In the genomic region with DNA sequence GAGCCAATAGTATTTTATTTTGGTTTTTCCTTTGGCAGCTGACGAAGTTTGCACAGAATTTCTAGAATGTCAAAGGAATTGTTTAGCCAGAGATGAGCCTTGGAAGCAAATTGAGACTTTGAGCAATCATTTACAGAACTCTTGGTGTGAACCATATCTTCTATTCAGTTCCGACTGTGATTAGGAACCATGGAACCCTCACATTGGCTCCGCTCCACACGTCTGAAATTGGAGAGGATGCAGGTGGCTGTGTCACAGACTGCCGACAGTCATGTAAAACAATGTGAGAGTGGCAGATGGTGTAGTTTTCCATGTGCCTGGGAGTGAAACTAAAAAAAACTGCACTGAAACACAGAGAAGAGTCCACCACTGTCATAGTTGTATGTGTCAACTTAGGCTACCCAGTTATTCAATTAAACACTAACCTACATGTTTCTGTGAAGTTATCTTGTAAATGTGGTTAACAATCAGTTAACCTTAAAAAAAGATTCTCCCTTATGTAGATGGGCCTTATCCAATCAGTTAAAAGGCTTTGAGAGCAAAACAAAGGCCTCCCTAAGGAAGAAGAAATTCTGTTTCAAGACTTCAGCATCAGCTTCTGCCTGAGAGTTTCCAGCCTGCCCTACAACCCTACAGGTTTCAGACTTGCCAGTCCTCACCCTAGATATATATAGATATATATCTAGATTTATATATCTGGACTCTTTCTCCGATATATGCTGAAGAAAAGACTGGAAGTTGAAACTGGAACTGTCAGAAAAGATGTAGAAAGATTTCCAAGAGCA, we compare ENCODE assay signal across 13 cellular contexts. TPM values are rescaled to one million over a fixed set of nuclear protein-coding genes. Genes with fewer than 3 reads are reported as not detected.
DNase-seq lines count a peak whose midpoint lies in the region; ATAC-seq, FAIRE-seq and TF ChIP-seq lines count a peak whose summit lies in the region.
"Had no signal": no experiment of that assay in that cellular context is flagged by ENCODE, and none has a peak within 500 bp of the region (broad histone marks: within the 10 kb centered on the region; RNA-seq: fewer than 3 reads in every experiment).

No MANE protein-coding gene starts in this region.

- TF ChIP-seq CTCF in A673 (conservative IDR thresholded peaks at IDR 0.05; ENCODE audit: low read depth, low read length) (no peak), DOHH2 (IDR thresholded peaks at IDR 0.05; ENCODE audit: low read depth, low read length, poor library complexity, severe bottlenecking) (no peak), endothelial cell of umbilical vein (IDR thresholded peaks at IDR 0.05; ENCODE audit: extremely low read depth in 1 of 2, insufficient read depth in 1 of 2, low read depth in 1 of 2, low read length in 2 of 2) (no peak)

- H3K9me3 ChIP-seq in A673 (ENCODE audit: low read depth, low read length, poor library complexity, severe bottlenecking), result no peaks in the 10 kb centered on the region
- H3K9me3 ChIP-seq in DOHH2 (ENCODE audit: control insufficient read depth, insufficient read depth, low read length), result no peaks in the 10 kb centered on the region
- no peaks in the 10 kb centered on the region for H3K9me3 ChIP-seq in endothelial cell of umbilical vein (replicated peaks; ENCODE audit: control insufficient read depth, insufficient read depth, low read length)
- H3K9me3 ChIP-seq: neutrophil had no signal

- peaks cover 32% of the 10 kb centered on the region for H3F3A ChIP-seq in DOHH2 (ENCODE audit: control insufficient read depth, insufficient read depth)

- no peak for ATAC-seq in GM21786 (IDR thresholded peaks at IDR 0.05; ENCODE audit: unreplicated experiment)
- ATAC-seq in HG03196 (IDR thresholded peaks at IDR 0.05; ENCODE audit: unreplicated experiment), result no peak
- ATAC-seq in left ventricle myocardium superior, result no peak
- ATAC-seq in HG03280 (IDR thresholded peaks at IDR 0.05; ENCODE audit: unreplicated experiment), result no peak
- ATAC-seq: CD8-positive, alpha-beta T cell had no signal

- CTCF ChIA-PET in A673 (lab: Charles Lee) (interaction anchor here (0.6 to 1.2 kb wide), 2 partner anchors 133 to 193 kb away, joined by 4 to 15 read pairs; no protein-coding TSS in a partner anchor), endothelial cell of umbilical vein (lab: Charles Lee) (no interaction called here)

- H3K27me3 ChIP-seq in A673 (replicated peaks; ENCODE audit: insufficient read depth, low read depth, low read length, poor library complexity) (no peaks in the 10 kb centered on the region), DOHH2 (ENCODE audit: control insufficient read depth, low read length) (no peaks in the 10 kb centered on the region), endothelial cell of umbilical vein (ENCODE audit: control insufficient read depth in 2 of 2, insufficient read depth in 2 of 2, low read length in 2 of 2) (no peaks in the 10 kb centered on the region)

- BruUV-seq in A673 (replicated peaks; lab: Mats Ljungman, UMichigan) (no TSS peak), endothelial cell of umbilical vein (replicated peaks; lab: Mats Ljungman, UMichigan) (no TSS peak)

- no peak overlapping the region for H3K4me3 ChIP-seq in A673 (ENCODE audit: low read depth, low read length, poor library complexity, severe bottlenecking)
- H3K4me3 ChIP-seq in DOHH2 (ENCODE audit: low read length), result peak overlapping the region; percentile 32
- H3K4me3 ChIP-seq in endothelial cell of umbilical vein (replicated peaks in 1 of 3; ENCODE audit: insufficient read depth in 1 of 3, low read depth in 1 of 3, low read length in 3 of 3), result no peak overlapping the region

- peak; percentile 21 for DNase-seq in A673 (ENCODE audit: low spot score)
- peak; percentile 88 for DNase-seq in NCI-H82 (lab: John Stamatoyannopoulos, UW)
- no peak for DNase-seq in endothelial cell of umbilical vein (ENCODE audit: low read depth, low spot score)
- no peak for DNase-seq in left ventricle myocardium superior
- DNase-seq: CD8-positive, alpha-beta T cell; stimulated activated CD4-positive, alpha-beta T cell treated with anti-CD3 and anti-CD28 coated beads, Interleukin-2, amount 100 ng/mL, for 48 hours had no signal

- TF ChIP-seq POLR2A in endothelial cell of umbilical vein (IDR thresholded peaks at IDR 0.05; ENCODE audit: low read depth, low read length), result no peak

- H3K9me1 ChIP-seq in endothelial cell of umbilical vein (replicated peaks; ENCODE audit: control insufficient read depth, extremely low read depth, insufficient read depth, low read length), result no peaks in the 10 kb centered on the region

- POLR2A ChIA-PET in A673 (lab: Charles Lee; ENCODE audit: low non-redundant PET), result no interaction called here
- POLR2A ChIA-PET in endothelial cell of umbilical vein (lab: Charles Lee), result no interaction called here

- FAIRE-seq in endothelial cell of umbilical vein (lab: Jason Lieb, UNC), result no peak

- H3K9ac ChIP-seq in endothelial cell of umbilical vein (replicated peaks; ENCODE audit: extremely low read depth, insufficient read depth, low read length), result no peak overlapping the region

- H3K9me2 ChIP-seq in DOHH2 (replicated peaks; ENCODE audit: control insufficient read depth, low read length), result no peaks in the 10 kb centered on the region

- H3K79me2 ChIP-seq in DOHH2 (ENCODE audit: control insufficient read depth, low read length), result peaks cover 17% of the 10 kb centered on the region
- peaks cover 15% of the 10 kb centered on the region for H3K79me2 ChIP-seq in endothelial cell of umbilical vein (ENCODE audit: control insufficient read depth, insufficient read depth, low read length)

- no peaks in the 10 kb centered on the region for H4K20me1 ChIP-seq in DOHH2 (ENCODE audit: control insufficient read depth, insufficient read depth, low read depth, low read length)
- no peaks in the 10 kb centered on the region for H4K20me1 ChIP-seq in endothelial cell of umbilical vein (replicated peaks; ENCODE audit: control insufficient read depth, extremely low read depth, insufficient read depth, low read length)

- peak overlapping the region; percentile 52 for H3K4me2 ChIP-seq in DOHH2 (ENCODE audit: low read length)
- H3K4me2 ChIP-seq in endothelial cell of umbilical vein (ENCODE audit: insufficient read depth, low read length), result no peak overlapping the region

- H3K36me3 ChIP-seq in A673 (ENCODE audit: insufficient read depth, low read length, poor library complexity, severe bottlenecking) (no peaks in the 10 kb centered on the region), DOHH2 (ENCODE audit: control insufficient read depth, low read length) (peaks cover 7% of the 10 kb centered on the region), endothelial cell of umbilical vein (ENCODE audit: control insufficient read depth in 2 of 2, extremely low read depth in 1 of 2, insufficient read depth in 2 of 2, low read length in 2 of 2) (no peaks in the 10 kb centered on the region)
- H3K36me3 ChIP-seq: neutrophil had no signal

- H3K4me1 ChIP-seq in A673 (ENCODE audit: insufficient read depth, low read length, poor library complexity, severe bottlenecking) (peaks cover 32% of the 10 kb centered on the region), DOHH2 (ENCODE audit: control insufficient read depth, low read length) (peaks cover 55% of the 10 kb centered on the region), endothelial cell of umbilical vein (ENCODE audit: control insufficient read depth, extremely low read depth, insufficient read depth, low read length) (peaks cover 21% of the 10 kb centered on the region)

- peak overlapping the region; percentile 43 for H3K27ac ChIP-seq in A673 (ENCODE audit: low read depth, low read length, poor library complexity, severe bottlenecking)
- no peak overlapping the region for H3K27ac ChIP-seq in DOHH2 (ENCODE audit: low read depth, low read length)
- no peak overlapping the region for H3K27ac ChIP-seq in endothelial cell of umbilical vein (ENCODE audit: insufficient read depth, low read depth, low read length)
- H3K27ac ChIP-seq: neutrophil had no signal

- dilution Hi-C loops in endothelial cell of umbilical vein (cut with MboI; ENCODE audit: extremely low pct_ligation_motif_present, low sequenced_read_pairs), result loop anchor here (25.0 kb wide), 1 partner anchor 198 kb away; no protein-coding TSS in a partner anchor

- peak overlapping the region; percentile 8 for H2AFZ ChIP-seq in endothelial cell of umbilical vein (ENCODE audit: low read depth, low read length)

- intact Hi-C loops in A673 (cut with micrococcal nuclease; ENCODE audit: unreplicated experiment), result loop anchor here (5.0 kb wide), 1 partner anchor 203 kb away; no protein-coding TSS in a partner anchor
- intact Hi-C loops in endothelial cell of umbilical vein (cut with micrococcal nuclease), result loop anchor here (5.0 kb wide), 1 partner anchor 113 kb away; no protein-coding TSS in a partner anchor
- intact Hi-C loops in left ventricle myocardium superior (cut with micrococcal nuclease), result no loop called here

TF ChIP-seq in endothelial cell of umbilical vein, 7 proteins besides CTCF, POLR2A, EP300 and RAD21 (continues in another document):
- TF ChIP-seq MYC (IDR thresholded peaks at IDR 0.05; ENCODE audit: low read depth, low read length) (no peak), JUN (IDR thresholded peaks at IDR 0.05; ENCODE audit: borderline replicate concordance, insufficient read depth, insufficient read length, low read depth) (no peak)
- TF ChIP-seq, protein P1, sequence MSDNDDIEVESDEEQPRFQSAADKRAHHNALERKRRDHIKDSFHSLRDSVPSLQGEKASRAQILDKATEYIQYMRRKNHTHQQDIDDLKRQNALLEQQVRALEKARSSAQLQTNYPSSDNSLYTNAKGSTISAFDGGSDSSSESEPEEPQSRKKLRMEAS (IDR thresholded peaks at IDR 0.05; ENCODE audit: insufficient read depth, insufficient read length), result no peak

RNA-seq across cellular contexts. Expression of a gene that starts 3.3 kb away (rescaled TPM):
- total RNA-seq in A673 (2021) (55.9 and 58.6 TPM in 2 replicates), endothelial cell of umbilical vein (33.7 and 36.9 TPM in 2 replicates), left ventricle myocardium superior (25.3 TPM)
- 12.3 and 13.1 TPM in 2 replicates for polyA plus RNA-seq in endothelial cell of umbilical vein
- 25.9 and 32.8 TPM in 2 replicates for polyA plus RNA-seq in endothelial cell of umbilical vein (2011; cell fraction: cytosol; rRNA removed)
- 14.0 and 17.9 TPM in 2 replicates for polyA plus RNA-seq in endothelial cell of umbilical vein (2011; cell fraction: nucleus; rRNA removed)
- 28.5 and 43.6 TPM in 2 replicates for polyA plus RNA-seq in endothelial cell of umbilical vein (2012)
- 17.4 and 18.0 TPM in 2 replicates for polyA minus RNA-seq in endothelial cell of umbilical vein
- 15.0 TPM for polyA minus RNA-seq in endothelial cell of umbilical vein (2011; cell fraction: cytosol; rRNA and poly(A)+ RNA removed)
- 3.8 and 7.7 TPM in 2 replicates for polyA minus RNA-seq in endothelial cell of umbilical vein (2011; cell fraction: nucleus; rRNA and poly(A)+ RNA removed)

RNA-seq across cellular contexts. Expression of a gene that starts 34.8 kb away (rescaled TPM):
- total RNA-seq in A673 (2021), result not detected in 2 replicates
- not detected in 2 replicates for total RNA-seq in endothelial cell of umbilical vein
- not detected in 2 replicates for polyA plus RNA-seq in endothelial cell of umbilical vein
- polyA plus RNA-seq in endothelial cell of umbilical vein (2011; cell fraction: cytosol; rRNA removed), result not detected in 2 replicates
- polyA plus RNA-seq in endothelial cell of umbilical vein (2011; cell fraction: nucleus; rRNA removed), result not detected in 2 replicates
- polyA plus RNA-seq in endothelial cell of umbilical vein (2012), result not detected in 2 replicates
- polyA minus RNA-seq in endothelial cell of umbilical vein, result not detected in 2 replicates
- polyA minus RNA-seq in endothelial cell of umbilical vein (2011; cell fraction: cytosol; rRNA and poly(A)+ RNA removed), result not detected
- polyA minus RNA-seq in endothelial cell of umbilical vein (2011; cell fraction: nucleus; rRNA and poly(A)+ RNA removed), result not detected in 2 replicates
- not detected for total RNA-seq in left ventricle myocardium superior
- total RNA-seq: CD8-positive, alpha-beta T cell; fibroblast of lung; T-helper 2 cell treated with Interferon-gamma antibody and Interleukin-4, amounts not matched to agents 100 ng/mL and 5 ng/mL, for 36 hours had no signal
- polyA plus RNA-seq: fibroblast of lung had no signal

Comparison
In these comparisons a context has a peak if more than half of its experiments do, and no peak if none do; other contexts are left out.
1. DNase-seq: peak in A673 (single experiment) and NCI-H82 (single experiment); none in endothelial cell of umbilical vein (single experiment) and left ventricle myocardium superior (single experiment).